2 cellular contexts compared by ENCODE assay signal in the genomic region with DNA sequence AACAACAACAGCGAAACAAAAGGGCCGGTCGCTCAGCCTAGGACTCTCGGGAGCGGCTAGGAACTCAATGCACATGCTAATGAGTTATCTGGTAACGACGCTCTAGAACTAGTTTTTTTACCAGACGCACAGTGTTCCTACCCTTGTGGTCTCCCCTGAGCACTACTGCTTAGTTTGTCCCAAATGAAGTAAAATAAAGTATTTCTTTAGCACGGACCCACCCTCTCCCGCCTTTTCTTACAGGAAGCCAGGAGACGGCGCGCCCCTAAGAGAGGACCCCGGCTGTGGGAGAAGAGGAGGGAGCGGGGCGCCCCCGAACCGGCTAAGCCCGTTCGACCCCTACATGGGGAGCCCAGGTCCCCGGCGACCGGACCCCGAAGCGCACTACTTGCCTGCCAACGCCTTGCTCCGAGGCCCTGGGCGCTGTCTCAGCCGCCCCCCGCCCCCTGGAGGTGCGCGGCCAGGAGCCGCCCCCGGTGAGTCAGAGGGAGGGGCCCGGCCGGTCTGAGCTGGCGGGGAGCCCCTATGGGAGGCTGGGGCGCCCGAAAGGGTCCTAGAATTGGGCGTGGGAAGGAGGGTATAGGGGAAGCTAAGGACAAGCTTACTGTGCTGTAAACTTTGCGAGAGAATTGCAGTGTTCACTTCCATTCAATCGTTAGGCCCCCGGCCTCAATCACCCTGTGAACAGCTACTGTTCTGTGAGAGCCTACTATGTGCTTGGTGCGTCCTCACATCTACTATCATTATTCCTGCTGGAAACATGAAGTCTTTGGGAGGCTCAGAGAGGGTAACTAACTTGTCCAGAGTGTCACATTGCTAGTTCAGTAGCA.
TF ChIP-seq lines count a peak whose summit lies in the region.

No MANE protein-coding gene starts in this region.

TF ChIP-seq in WTC11, 78 proteins besides CTCF, POLR2A, EP300 and RAD21:
- TF ChIP-seq TP53 (CRISPR knock-in tag; IDR thresholded peaks at IDR 0.05) (no peak), ZNF423 (CRISPR knock-in tag; IDR thresholded peaks at IDR 0.05) (peak; percentile 89), SP1 (CRISPR knock-in tag; conservative IDR thresholded peaks at IDR 0.05) (0 out of 2 replicates have a peak, but pooled peaks have one; percentile 24), HMGXB4 (CRISPR knock-in tag; IDR thresholded peaks at IDR 0.05) (peak; percentile 40; the same call in 1 of the 2 replicates)
- TF ChIP-seq, protein P1, sequence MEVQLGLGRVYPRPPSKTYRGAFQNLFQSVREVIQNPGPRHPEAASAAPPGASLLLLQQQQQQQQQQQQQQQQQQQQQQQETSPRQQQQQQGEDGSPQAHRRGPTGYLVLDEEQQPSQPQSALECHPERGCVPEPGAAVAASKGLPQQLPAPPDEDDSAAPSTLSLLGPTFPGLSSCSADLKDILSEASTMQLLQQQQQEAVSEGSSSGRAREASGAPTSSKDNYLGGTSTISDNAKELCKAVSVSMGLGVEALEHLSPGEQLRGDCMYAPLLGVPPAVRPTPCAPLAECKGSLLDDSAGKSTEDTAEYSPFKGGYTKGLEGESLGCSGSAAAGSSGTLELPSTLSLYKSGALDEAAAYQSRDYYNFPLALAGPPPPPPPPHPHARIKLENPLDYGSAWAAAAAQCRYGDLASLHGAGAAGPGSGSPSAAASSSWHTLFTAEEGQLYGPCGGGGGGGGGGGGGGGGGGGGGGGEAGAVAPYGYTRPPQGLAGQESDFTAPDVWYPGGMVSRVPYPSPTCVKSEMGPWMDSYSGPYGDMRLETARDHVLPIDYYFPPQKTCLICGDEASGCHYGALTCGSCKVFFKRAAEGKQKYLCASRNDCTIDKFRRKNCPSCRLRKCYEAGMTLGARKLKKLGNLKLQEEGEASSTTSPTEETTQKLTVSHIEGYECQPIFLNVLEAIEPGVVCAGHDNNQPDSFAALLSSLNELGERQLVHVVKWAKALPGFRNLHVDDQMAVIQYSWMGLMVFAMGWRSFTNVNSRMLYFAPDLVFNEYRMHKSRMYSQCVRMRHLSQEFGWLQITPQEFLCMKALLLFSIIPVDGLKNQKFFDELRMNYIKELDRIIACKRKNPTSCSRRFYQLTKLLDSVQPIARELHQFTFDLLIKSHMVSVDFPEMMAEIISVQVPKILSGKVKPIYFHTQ (CRISPR knock-in tag; IDR thresholded peaks at IDR 0.05): no peak
- TF ChIP-seq, protein P2, sequence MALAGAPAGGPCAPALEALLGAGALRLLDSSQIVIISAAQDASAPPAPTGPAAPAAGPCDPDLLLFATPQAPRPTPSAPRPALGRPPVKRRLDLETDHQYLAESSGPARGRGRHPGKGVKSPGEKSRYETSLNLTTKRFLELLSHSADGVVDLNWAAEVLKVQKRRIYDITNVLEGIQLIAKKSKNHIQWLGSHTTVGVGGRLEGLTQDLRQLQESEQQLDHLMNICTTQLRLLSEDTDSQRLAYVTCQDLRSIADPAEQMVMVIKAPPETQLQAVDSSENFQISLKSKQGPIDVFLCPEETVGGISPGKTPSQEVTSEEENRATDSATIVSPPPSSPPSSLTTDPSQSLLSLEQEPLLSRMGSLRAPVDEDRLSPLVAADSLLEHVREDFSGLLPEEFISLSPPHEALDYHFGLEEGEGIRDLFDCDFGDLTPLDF (CRISPR knock-in tag; IDR thresholded peaks at IDR 0.05): 0 out of 2 replicates have a peak, but pooled peaks have one; percentile 26
TF ChIP-seq in WTC11: peak in this region for 4.

TF ChIP-seq in H1, 55 proteins besides CTCF, POLR2A, EP300 and RAD21:
- TF ChIP-seq CBX5 (IDR thresholded peaks at IDR 0.05; ENCODE audit: low read depth, low read length): no peak
- no peak for TF ChIP-seq EZH2 (IDR thresholded peaks at IDR 0.05; ENCODE audit: low read depth, low read length, severe bottlenecking)
- TF ChIP-seq NANOG (IDR thresholded peaks at IDR 0.05; ENCODE audit: insufficient read depth, low read depth, low read length, poor library complexity, severe bottlenecking): no peak
- no peak for TF ChIP-seq EGR1 (IDR thresholded peaks at IDR 0.05; ENCODE audit: borderline replicate concordance, low read depth, low read length)
- peak; percentile 57 for TF ChIP-seq KDM4A (IDR thresholded peaks at IDR 0.05; ENCODE audit: low read depth, low read length, severe bottlenecking)
- peak; percentile 21 for TF ChIP-seq TAF7 (optimal IDR thresholded peaks at IDR 0.05; ENCODE audit: borderline replicate concordance, low read depth, low read length)
- TF ChIP-seq TBP (IDR thresholded peaks at IDR 0.05; ENCODE audit: low read depth, low read length): peak; percentile 25; the same call in 1 of the 2 replicates
- TF ChIP-seq MAFK (IDR thresholded peaks at IDR 0.05; ENCODE audit: low read depth, low read length): no peak
- no peak for TF ChIP-seq HDAC6 (IDR thresholded peaks at IDR 0.05; ENCODE audit: low read depth, low read length)
- TF ChIP-seq CREB1 (IDR thresholded peaks at IDR 0.05): no peak
- no peak for TF ChIP-seq RNF2 (IDR thresholded peaks at IDR 0.05; ENCODE audit: borderline replicate concordance, low read depth, low read length, missing control alignments, poor library complexity, severe bottlenecking)
- no peak for TF ChIP-seq FOSL1 (IDR thresholded peaks at IDR 0.05; ENCODE audit: insufficient read depth, low read depth, low read length)
- no peak for TF ChIP-seq YY1 (IDR thresholded peaks at IDR 0.05; ENCODE audit: low read depth, low read length)
- TF ChIP-seq KDM5A (IDR thresholded peaks at IDR 0.05; ENCODE audit: low read length): no peak
- TF ChIP-seq TAF1 (IDR thresholded peaks at IDR 0.05; ENCODE audit: low read depth, low read length): 0 out of 2 replicates have a peak, but pooled peaks have one; percentile 18
- TF ChIP-seq ASH2L (IDR thresholded peaks at IDR 0.05; ENCODE audit: low read length): peak; percentile 55
- TF ChIP-seq SP4 (IDR thresholded peaks at IDR 0.05; ENCODE audit: low read length): no peak
- TF ChIP-seq POU5F1 (IDR thresholded peaks at IDR 0.05; ENCODE audit: low read depth, low read length): no peak
- TF ChIP-seq CHD1 (IDR thresholded peaks at IDR 0.05; ENCODE audit: low read depth, low read length): no peak
- no peak for TF ChIP-seq SIRT6 (IDR thresholded peaks at IDR 0.05; ENCODE audit: low read length)
- 0 out of 2 replicates have a peak, but pooled peaks have one; percentile 4 for TF ChIP-seq KDM1A (IDR thresholded peaks at IDR 0.05; ENCODE audit: borderline replicate concordance, low read length)
- TF ChIP-seq, protein P3, sequence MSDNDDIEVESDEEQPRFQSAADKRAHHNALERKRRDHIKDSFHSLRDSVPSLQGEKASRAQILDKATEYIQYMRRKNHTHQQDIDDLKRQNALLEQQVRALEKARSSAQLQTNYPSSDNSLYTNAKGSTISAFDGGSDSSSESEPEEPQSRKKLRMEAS (IDR thresholded peaks at IDR 0.05): no peak
- no peak for TF ChIP-seq GABPA (IDR thresholded peaks at IDR 0.05; ENCODE audit: borderline replicate concordance, insufficient read depth, low read length)
- TF ChIP-seq SAP30 (IDR thresholded peaks at IDR 0.05; ENCODE audit: insufficient read depth, insufficient replicate concordance, low read length): no peak
- TF ChIP-seq CTBP2 (IDR thresholded peaks at IDR 0.05; ENCODE audit: borderline replicate concordance, insufficient read depth, insufficient read length, low read length): no peak
- TF ChIP-seq JUND (IDR thresholded peaks at IDR 0.05; ENCODE audit: low read length): 0 out of 2 replicates have a peak, but pooled peaks have one; percentile 6
- TF ChIP-seq, protein P4, sequence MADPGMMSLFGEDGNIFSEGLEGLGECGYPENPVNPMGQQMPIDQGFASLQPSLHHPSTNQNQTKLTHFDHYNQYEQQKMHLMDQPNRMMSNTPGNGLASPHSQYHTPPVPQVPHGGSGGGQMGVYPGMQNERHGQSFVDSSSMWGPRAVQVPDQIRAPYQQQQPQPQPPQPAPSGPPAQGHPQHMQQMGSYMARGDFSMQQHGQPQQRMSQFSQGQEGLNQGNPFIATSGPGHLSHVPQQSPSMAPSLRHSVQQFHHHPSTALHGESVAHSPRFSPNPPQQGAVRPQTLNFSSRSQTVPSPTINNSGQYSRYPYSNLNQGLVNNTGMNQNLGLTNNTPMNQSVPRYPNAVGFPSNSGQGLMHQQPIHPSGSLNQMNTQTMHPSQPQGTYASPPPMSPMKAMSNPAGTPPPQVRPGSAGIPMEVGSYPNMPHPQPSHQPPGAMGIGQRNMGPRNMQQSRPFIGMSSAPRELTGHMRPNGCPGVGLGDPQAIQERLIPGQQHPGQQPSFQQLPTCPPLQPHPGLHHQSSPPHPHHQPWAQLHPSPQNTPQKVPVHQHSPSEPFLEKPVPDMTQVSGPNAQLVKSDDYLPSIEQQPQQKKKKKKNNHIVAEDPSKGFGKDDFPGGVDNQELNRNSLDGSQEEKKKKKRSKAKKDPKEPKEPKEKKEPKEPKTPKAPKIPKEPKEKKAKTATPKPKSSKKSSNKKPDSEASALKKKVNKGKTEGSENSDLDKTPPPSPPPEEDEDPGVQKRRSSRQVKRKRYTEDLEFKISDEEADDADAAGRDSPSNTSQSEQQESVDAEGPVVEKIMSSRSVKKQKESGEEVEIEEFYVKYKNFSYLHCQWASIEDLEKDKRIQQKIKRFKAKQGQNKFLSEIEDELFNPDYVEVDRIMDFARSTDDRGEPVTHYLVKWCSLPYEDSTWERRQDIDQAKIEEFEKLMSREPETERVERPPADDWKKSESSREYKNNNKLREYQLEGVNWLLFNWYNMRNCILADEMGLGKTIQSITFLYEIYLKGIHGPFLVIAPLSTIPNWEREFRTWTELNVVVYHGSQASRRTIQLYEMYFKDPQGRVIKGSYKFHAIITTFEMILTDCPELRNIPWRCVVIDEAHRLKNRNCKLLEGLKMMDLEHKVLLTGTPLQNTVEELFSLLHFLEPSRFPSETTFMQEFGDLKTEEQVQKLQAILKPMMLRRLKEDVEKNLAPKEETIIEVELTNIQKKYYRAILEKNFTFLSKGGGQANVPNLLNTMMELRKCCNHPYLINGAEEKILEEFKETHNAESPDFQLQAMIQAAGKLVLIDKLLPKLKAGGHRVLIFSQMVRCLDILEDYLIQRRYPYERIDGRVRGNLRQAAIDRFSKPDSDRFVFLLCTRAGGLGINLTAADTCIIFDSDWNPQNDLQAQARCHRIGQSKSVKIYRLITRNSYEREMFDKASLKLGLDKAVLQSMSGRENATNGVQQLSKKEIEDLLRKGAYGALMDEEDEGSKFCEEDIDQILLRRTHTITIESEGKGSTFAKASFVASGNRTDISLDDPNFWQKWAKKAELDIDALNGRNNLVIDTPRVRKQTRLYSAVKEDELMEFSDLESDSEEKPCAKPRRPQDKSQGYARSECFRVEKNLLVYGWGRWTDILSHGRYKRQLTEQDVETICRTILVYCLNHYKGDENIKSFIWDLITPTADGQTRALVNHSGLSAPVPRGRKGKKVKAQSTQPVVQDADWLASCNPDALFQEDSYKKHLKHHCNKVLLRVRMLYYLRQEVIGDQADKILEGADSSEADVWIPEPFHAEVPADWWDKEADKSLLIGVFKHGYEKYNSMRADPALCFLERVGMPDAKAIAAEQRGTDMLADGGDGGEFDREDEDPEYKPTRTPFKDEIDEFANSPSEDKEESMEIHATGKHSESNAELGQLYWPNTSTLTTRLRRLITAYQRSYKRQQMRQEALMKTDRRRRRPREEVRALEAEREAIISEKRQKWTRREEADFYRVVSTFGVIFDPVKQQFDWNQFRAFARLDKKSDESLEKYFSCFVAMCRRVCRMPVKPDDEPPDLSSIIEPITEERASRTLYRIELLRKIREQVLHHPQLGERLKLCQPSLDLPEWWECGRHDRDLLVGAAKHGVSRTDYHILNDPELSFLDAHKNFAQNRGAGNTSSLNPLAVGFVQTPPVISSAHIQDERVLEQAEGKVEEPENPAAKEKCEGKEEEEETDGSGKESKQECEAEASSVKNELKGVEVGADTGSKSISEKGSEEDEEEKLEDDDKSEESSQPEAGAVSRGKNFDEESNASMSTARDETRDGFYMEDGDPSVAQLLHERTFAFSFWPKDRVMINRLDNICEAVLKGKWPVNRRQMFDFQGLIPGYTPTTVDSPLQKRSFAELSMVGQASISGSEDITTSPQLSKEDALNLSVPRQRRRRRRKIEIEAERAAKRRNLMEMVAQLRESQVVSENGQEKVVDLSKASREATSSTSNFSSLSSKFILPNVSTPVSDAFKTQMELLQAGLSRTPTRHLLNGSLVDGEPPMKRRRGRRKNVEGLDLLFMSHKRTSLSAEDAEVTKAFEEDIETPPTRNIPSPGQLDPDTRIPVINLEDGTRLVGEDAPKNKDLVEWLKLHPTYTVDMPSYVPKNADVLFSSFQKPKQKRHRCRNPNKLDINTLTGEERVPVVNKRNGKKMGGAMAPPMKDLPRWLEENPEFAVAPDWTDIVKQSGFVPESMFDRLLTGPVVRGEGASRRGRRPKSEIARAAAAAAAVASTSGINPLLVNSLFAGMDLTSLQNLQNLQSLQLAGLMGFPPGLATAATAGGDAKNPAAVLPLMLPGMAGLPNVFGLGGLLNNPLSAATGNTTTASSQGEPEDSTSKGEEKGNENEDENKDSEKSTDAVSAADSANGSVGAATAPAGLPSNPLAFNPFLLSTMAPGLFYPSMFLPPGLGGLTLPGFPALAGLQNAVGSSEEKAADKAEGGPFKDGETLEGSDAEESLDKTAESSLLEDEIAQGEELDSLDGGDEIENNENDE (IDR thresholded peaks at IDR 0.05; ENCODE audit: insufficient replicate concordance, low read length): no peak
- no peak for TF ChIP-seq TEAD4 (IDR thresholded peaks at IDR 0.05; ENCODE audit: low read depth, low read length)
- no peak for TF ChIP-seq CEBPB (IDR thresholded peaks at IDR 0.05; ENCODE audit: low read depth, low read length)
- TF ChIP-seq, protein P5, sequence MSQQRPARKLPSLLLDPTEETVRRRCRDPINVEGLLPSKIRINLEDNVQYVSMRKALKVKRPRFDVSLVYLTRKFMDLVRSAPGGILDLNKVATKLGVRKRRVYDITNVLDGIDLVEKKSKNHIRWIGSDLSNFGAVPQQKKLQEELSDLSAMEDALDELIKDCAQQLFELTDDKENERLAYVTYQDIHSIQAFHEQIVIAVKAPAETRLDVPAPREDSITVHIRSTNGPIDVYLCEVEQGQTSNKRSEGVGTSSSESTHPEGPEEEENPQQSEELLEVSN (IDR thresholded peaks at IDR 0.05): peak; percentile 82
- no peak for TF ChIP-seq HDAC2 (IDR thresholded peaks at IDR 0.05; ENCODE audit: borderline replicate concordance in 1 of 2, low read depth in 2 of 2, low read length in 2 of 2)
- no peak for TF ChIP-seq SP2 (IDR thresholded peaks at IDR 0.05; ENCODE audit: low read length)
- TF ChIP-seq RBBP5 (IDR thresholded peaks at IDR 0.05; ENCODE audit: borderline replicate concordance, low read depth, low read length): no peak
- no peak for TF ChIP-seq RFX5 (IDR thresholded peaks at IDR 0.05; ENCODE audit: borderline replicate concordance, low read depth, low read length)
- no peak for TF ChIP-seq SUZ12 (IDR thresholded peaks at IDR 0.05; ENCODE audit: low read length)
- TF ChIP-seq, protein P6, sequence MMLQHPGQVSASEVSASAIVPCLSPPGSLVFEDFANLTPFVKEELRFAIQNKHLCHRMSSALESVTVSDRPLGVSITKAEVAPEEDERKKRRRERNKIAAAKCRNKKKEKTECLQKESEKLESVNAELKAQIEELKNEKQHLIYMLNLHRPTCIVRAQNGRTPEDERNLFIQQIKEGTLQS (IDR thresholded peaks at IDR 0.05; ENCODE audit: insufficient read depth, low read depth, low read length): no peak
- no peak for TF ChIP-seq JUN (IDR thresholded peaks at IDR 0.05; ENCODE audit: low read depth, low read length)
- no peak for TF ChIP-seq CBX8 (IDR thresholded peaks at IDR 0.05; ENCODE audit: borderline replicate concordance, low read depth, low read length)
- peak; percentile 34; the same call in 1 of the 2 replicates for TF ChIP-seq PHF8 (conservative IDR thresholded peaks at IDR 0.05; ENCODE audit: low read depth, low read length)
- TF ChIP-seq CHD2 (IDR thresholded peaks at IDR 0.05; ENCODE audit: low read length): no peak
- TF ChIP-seq SIN3A (conservative IDR thresholded peaks at IDR 0.05 in 1 of 2, IDR thresholded peaks at IDR 0.05 in 1 of 2; ENCODE audit: low read depth in 1 of 2, low read length in 2 of 2): no peak
- no peak for TF ChIP-seq RXRA (IDR thresholded peaks at IDR 0.05; ENCODE audit: insufficient read depth, low read depth, low read length)
- TF ChIP-seq TCF12 (IDR thresholded peaks at IDR 0.05; ENCODE audit: low read depth, low read length): 0 out of 2 replicates have a peak, but pooled peaks have one; percentile 23
